1 cellular context compared by ENCODE assay signal in the genomic region with DNA sequence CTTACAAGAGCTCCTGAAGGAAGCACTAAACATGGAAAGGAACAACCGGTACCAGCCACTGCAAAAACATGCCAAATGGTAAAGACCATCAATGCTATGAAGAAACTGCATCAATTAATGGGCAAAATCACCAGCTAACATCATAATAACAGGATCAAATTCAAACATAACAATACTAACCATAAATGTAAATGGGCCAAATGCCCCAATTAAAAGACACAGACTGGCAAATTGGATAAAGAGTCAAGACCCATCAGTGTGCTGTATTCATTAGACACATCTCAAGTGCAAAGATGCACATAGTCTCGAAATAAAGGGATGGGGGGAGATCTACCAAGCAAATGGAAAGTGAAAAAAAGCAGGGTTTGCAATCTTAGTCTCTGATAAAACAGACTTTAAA. TPM values are rescaled to one million over a fixed set of nuclear protein-coding genes. Genes with fewer than 3 reads are reported as not detected.
"Had no signal": no experiment of that assay in that cellular context is flagged by ENCODE, and none has a peak within 500 bp of the region (broad histone marks: within the 10 kb centered on the region; RNA-seq: fewer than 3 reads in every experiment).

No MANE protein-coding gene starts in this region.

RNA-seq across cellular contexts. Expression of a gene that starts 47.6 kb away (rescaled TPM):
- total RNA-seq: G401 had no signal
